1 cellular context compared by ENCODE assay signal in genomic region chr4:37687175-37687525, GRCh38.
TF ChIP-seq lines count a peak whose summit lies in the region.

No MANE protein-coding gene starts in this region.

TF ChIP-seq in GM23338, 12 proteins besides CTCF, POLR2A, EP300 and RAD21 (continued from another document):
- no peak for TF ChIP-seq ZNF462 (CRISPR knock-in tag; IDR thresholded peaks at IDR 0.05)
- TF ChIP-seq STAT1 (IDR thresholded peaks at IDR 0.05; ENCODE audit: unreplicated experiment): no peak
